Comparison of ENCODE assay signal across 22 cellular contexts in the genomic region with DNA sequence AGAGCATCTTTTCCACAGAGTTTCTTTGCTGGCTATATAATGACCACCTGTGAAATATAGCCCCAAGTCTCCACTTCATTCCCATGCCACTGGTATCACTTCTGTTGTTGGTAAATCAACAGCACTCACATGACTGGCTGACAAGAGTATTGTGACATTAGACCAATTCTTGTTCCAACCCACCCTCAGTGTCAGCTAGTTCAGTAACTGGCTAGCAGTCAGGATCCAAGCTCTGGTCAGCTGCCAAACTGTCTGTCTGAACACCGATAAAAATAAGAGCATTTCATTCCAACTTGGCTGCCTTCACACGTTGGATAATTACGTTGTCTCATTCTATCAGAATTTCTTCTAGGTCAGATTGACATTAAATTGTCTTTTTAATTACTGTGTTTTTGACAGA.
"Had no signal": no experiment of that assay in that cellular context is flagged by ENCODE, and none has a peak within 500 bp of the region (broad histone marks: within the 10 kb centered on the region; RNA-seq: fewer than 3 reads in every experiment).

No MANE protein-coding gene starts in this region.

- FAIRE-seq: colon had no signal

- H3K36me3 Mint-ChIP-seq: memory B cell; mesothelial cell of epicardium; natural killer cell; stimulated activated effector memory CD8-positive, alpha-beta T cell treated with anti-CD3 and anti-CD28 coated beads, Interleukin-12 subunit alpha, Interleukin-12 subunit beta, amount 100 ng/mL, for 72 hours had no signal

- ATAC-seq: effector memory CD8-positive, alpha-beta T cell; gastroesophageal sphincter; left lobe of liver; lower lobe of right lung; natural killer cell; stimulated activated effector memory CD8-positive, alpha-beta T cell treated with anti-CD3 and anti-CD28 coated beads, Interleukin-12 subunit alpha, Interleukin-12 subunit beta, amount 100 ng/mL, for 72 hours; stimulated activated naive CD8-positive, alpha-beta T cell treated with anti-CD3 and anti-CD28 coated beads, Interleukin-15, Interleukin-2, amounts not matched to agents 100 U/mL and 50 U/mL, for 24 hours had no signal

- H3K4me3 ChIP-seq: esophagus muscularis mucosa, gastroesophageal sphincter, hepatocyte, lower lobe of right lung, suprapubic skin, tibial artery, upper lobe of left lung, uterus had no signal

- H3K27ac Mint-ChIP-seq: dendritic cell treated with granulocyte-macrophage colony-stimulating factor and Interleukin-4, amounts not matched to agents 40 ng/mL and 50 ng/mL, for 4 days; effector memory CD8-positive, alpha-beta T cell; memory B cell; mesothelial cell of epicardium; natural killer cell; stimulated activated effector memory CD8-positive, alpha-beta T cell treated with anti-CD3 and anti-CD28 coated beads, Interleukin-12 subunit alpha, Interleukin-12 subunit beta, amount 100 ng/mL, for 72 hours had no signal

- H3K9me3 ChIP-seq: esophagus muscularis mucosa, gastroesophageal sphincter, lower lobe of right lung, suprapubic skin, tibial artery, upper lobe of left lung, uterus had no signal

- H3K4me1 ChIP-seq: esophagus muscularis mucosa, gastroesophageal sphincter, lower lobe of right lung, suprapubic skin, tibial artery, upper lobe of left lung, uterus had no signal

- H3K27ac ChIP-seq: epithelial cell of prostate, esophagus muscularis mucosa, gastroesophageal sphincter, hepatocyte, lower lobe of right lung, suprapubic skin, tibial artery, upper lobe of left lung, uterus had no signal

- DNase-seq: effector memory CD8-positive, alpha-beta T cell; glutamatergic neuron; lower lobe of right lung; natural killer cell; stimulated activated CD4-positive, alpha-beta T cell treated with anti-CD3 and anti-CD28 coated beads, Interleukin-4, amount 100 ng/mL, for 1 hour; stimulated activated CD8-positive, alpha-beta memory T cell treated with anti-CD3 and anti-CD28 coated beads, Interleukin-4, amount 100 ng/mL, for 48 hours; stimulated activated naive CD8-positive, alpha-beta T cell treated with anti-CD3 and anti-CD28 coated beads, Interleukin-15, Interleukin-2, amounts not matched to agents 100 U/mL and 50 U/mL, for 24 hours; upper lobe of left lung; uterus had no signal

- H3K79me2 ChIP-seq: hepatocyte had no signal

- H3K9me3 Mint-ChIP-seq: dendritic cell treated with granulocyte-macrophage colony-stimulating factor and Interleukin-4, amounts not matched to agents 40 ng/mL and 50 ng/mL, for 4 days; effector memory CD8-positive, alpha-beta T cell; natural killer cell; neural crest cell; stimulated activated effector memory CD8-positive, alpha-beta T cell treated with anti-CD3 and anti-CD28 coated beads, Interleukin-12 subunit alpha, Interleukin-12 subunit beta, amount 100 ng/mL, for 72 hours had no signal

- H3K27me3 ChIP-seq: esophagus muscularis mucosa, suprapubic skin, tibial artery, upper lobe of left lung, uterus had no signal

- H2AFZ ChIP-seq: hepatocyte had no signal

- H3K4me2 ChIP-seq: hepatocyte had no signal

- H3K36me3 ChIP-seq: esophagus muscularis mucosa, gastroesophageal sphincter, lower lobe of right lung, suprapubic skin, tibial artery, upper lobe of left lung, uterus had no signal
